In genomic region chr5:168489059-168489458, GRCh38 we compare ENCODE assay signal across 2 cellular contexts.
TF ChIP-seq lines count a peak whose summit lies in the region.

No MANE protein-coding gene starts in this region.

TF ChIP-seq in HepG2, 621 proteins besides CTCF, POLR2A, EP300 and RAD21:
- TF ChIP-seq ZNF121 (CRISPR knock-in tag; IDR thresholded peaks at IDR 0.05) (peak; percentile 70), ZBTB38 (CRISPR knock-in tag; IDR thresholded peaks at IDR 0.05) (no peak)

TF ChIP-seq in K562, 482 proteins besides CTCF, POLR2A, EP300 and RAD21:
- no peak for TF ChIP-seq ZNF57 (CRISPR knock-in tag; IDR thresholded peaks at IDR 0.05)
- TF ChIP-seq ZNF121 (CRISPR knock-in tag; conservative IDR thresholded peaks at IDR 0.05), result peak; percentile 58
